ENCODE assay signal across 25 cellular contexts in genomic region chr15:38412466-38412865, GRCh38.
"Had no signal": no experiment of that assay in that cellular context is flagged by ENCODE, and none has a peak within 500 bp of the region (broad histone marks: within the 10 kb centered on the region; RNA-seq: fewer than 3 reads in every experiment).

No MANE protein-coding gene starts in this region.

- H3K27ac ChIP-seq: epithelial cell of prostate, prostate gland, right atrium auricular region, thyroid gland had no signal

- H3K9me3 ChIP-seq: gastrocnemius medialis, mucosa of descending colon, prostate gland, right atrium auricular region, stomach, thyroid gland had no signal

- H3K4me3 ChIP-seq: gastrocnemius medialis, lung, mucosa of descending colon, prostate gland, right atrium auricular region, stomach, thyroid gland had no signal

- H3K4me1 ChIP-seq: gastrocnemius medialis, prostate gland, right atrium auricular region, stomach, thyroid gland had no signal

- H3K27me3 ChIP-seq: gastrocnemius medialis, right atrium auricular region, stomach, thyroid gland had no signal

- ATAC-seq: esophagus mucosa; gastrocnemius medialis; left colon; mucosa of descending colon; naive thymus-derived CD4-positive, alpha-beta T cell; stimulated activated effector memory CD8-positive, alpha-beta T cell treated with anti-CD3 and anti-CD28 coated beads, Interleukin-12 subunit alpha, Interleukin-12 subunit beta, amount 100 ng/mL, for 72 hours had no signal

- H3K36me3 ChIP-seq: gastrocnemius medialis, prostate gland, right atrium auricular region, stomach, thyroid gland had no signal

- DNase-seq: effector CD8-positive, alpha-beta T cell; endodermal cell; foreskin fibroblast; gastrocnemius medialis; head of caudate nucleus; hypothalamus; immature natural killer cell; islet precursor cell; kidney glomerular epithelial cell; left colon; mucosa of descending colon; naive thymus-derived CD4-positive, alpha-beta T cell; nucleus accumbens; stimulated activated CD4-positive, alpha-beta T cell treated with anti-CD3 and anti-CD28 coated beads, Interleukin-2, amount 100 ng/mL, for 24 hours; stimulated activated CD4-positive, alpha-beta T cell treated with anti-CD3 and anti-CD28 coated beads, Interleukin-4, amount 100 ng/mL, for 24 hours; stimulated activated naive CD4-positive, alpha-beta T cell treated with Interleukin-2 at 50 U/mL for 16 hours; stomach; thyroid gland; trophoblast cell had no signal
